Comparison of ENCODE assay signal across 9 cellular contexts in the genomic region with DNA sequence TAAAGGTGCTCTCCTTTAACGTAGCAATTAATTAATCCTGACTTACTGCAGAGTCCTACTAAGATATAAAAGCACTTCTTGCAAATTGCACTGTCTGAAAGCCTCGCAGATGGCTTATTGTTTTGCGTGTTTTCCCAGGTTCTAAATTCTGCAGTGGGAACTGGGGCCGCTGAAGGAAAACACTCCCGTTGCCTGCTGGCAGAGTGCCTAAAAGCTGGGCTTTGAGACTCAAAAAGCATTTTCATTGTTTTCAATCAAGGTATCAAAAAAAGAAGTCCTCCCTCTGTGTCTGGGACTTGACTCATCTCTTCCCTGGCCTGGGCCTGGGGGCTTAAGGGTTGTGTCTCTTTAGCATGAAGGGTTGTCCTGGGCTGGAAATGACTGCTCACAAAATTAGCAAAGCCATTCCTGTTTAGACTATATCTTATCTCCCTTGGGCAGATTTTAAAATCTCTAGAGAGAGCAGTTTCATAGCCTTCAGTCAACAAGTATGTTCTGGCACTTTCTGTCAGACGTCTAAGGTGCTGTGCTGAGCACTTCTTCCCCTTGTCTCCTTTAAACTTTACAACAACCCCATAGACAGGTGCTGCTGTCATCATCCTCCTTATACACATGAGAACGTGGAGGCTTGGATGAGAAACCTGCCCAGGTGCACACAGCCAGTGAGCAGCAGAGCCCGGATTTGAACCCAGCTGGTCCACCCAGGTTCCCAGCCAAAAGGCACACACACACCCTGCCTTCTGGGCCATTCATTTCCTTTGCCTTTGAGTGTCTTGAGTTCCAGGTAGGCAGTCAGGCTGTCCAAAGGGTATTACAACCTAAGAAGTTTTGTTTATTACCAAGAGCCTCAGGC. TPM values are rescaled to one million over a fixed set of nuclear protein-coding genes. Genes with fewer than 3 reads are reported as not detected.
A peak's percentile ranks its signal among the peaks of the same experiment; 100 is the strongest.
DNase-seq lines count a peak whose midpoint lies in the region; ATAC-seq, FAIRE-seq and TF ChIP-seq lines count a peak whose summit lies in the region.
"Had no signal": no experiment of that assay in that cellular context is flagged by ENCODE, and none has a peak within 500 bp of the region (broad histone marks: within the 10 kb centered on the region; RNA-seq: fewer than 3 reads in every experiment).

No MANE protein-coding gene starts in this region.

- H3K27ac Mint-ChIP-seq in T-cell: peak overlapping the region in 1 of 2 donors; percentile 28

- H2AFZ ChIP-seq in endothelial cell of umbilical vein (ENCODE audit: low read depth, low read length): no peak overlapping the region
- H2AFZ ChIP-seq: PC-9 had no signal

- ATAC-seq in pancreas (peak in 3 of 4 donors; percentile 12 to 65 (median 18)), T-cell (replicated peaks in 1 of 4) (no peak)

- no peaks in the 10 kb centered on the region for H3K9me3 Mint-ChIP-seq in T-cell

- peaks cover 11 to 49% (median 45%) of the 10 kb centered on the region in 3 donors for H3K4me1 Mint-ChIP-seq in T-cell

- no peaks in the 10 kb centered on the region for H3K9me1 ChIP-seq in endothelial cell of umbilical vein (replicated peaks; ENCODE audit: control insufficient read depth, extremely low read depth, insufficient read depth, low read length)

- H3K4me1 ChIP-seq in endothelial cell of umbilical vein (ENCODE audit: control insufficient read depth, extremely low read depth, insufficient read depth, low read length): peaks cover 54% of the 10 kb centered on the region
- peaks cover 0 to 6% (median 0%) of the 10 kb centered on the region in 3 donors for H3K4me1 ChIP-seq in pancreas

- no peak for TF ChIP-seq POLR2A in endothelial cell of umbilical vein (IDR thresholded peaks at IDR 0.05; ENCODE audit: low read depth, low read length)

- no peaks in the 10 kb centered on the region for H3K27me3 Mint-ChIP-seq in T-cell

- H3K79me2 ChIP-seq in endothelial cell of umbilical vein (ENCODE audit: control insufficient read depth, insufficient read depth, low read length): peaks cover 98% of the 10 kb centered on the region

- intact Hi-C loops in endothelial cell of umbilical vein (cut with micrococcal nuclease): loop anchor here (1.0 to 10.0 kb wide), 2 partner anchors 12 to 590 kb away; no protein-coding TSS in a partner anchor
- intact Hi-C loops in pancreas (cut with DNase I): no loop called here

- H4K20me1 ChIP-seq in endothelial cell of umbilical vein (replicated peaks; ENCODE audit: control insufficient read depth, extremely low read depth, insufficient read depth, low read length): peaks cover 9% of the 10 kb centered on the region

- WGBS in pancreas, 2 donors: 29 to 36% methylated on average over 8 of the region's 8 CpGs

- DNase-seq in G401 (ENCODE audit: low spot score): peak; percentile 74
- peak; percentile 58 for DNase-seq in NCI-H2171 treated with DMSO at 0.1 percent for 48 hours (lab: John Stamatoyannopoulos, UW)
- DNase-seq in endothelial cell of umbilical vein (ENCODE audit: low read depth, low spot score): peak; percentile 93
- DNase-seq in pancreas: no peak
- no peak for DNase-seq in T-cell
- no peak for DNase-seq in HPDE6-E6E7 (ENCODE audit: extremely low spot score)
- DNase-seq in NCI-H187 (lab: John Stamatoyannopoulos, UW): no peak
- DNase-seq: PC-9 had no signal

- H3K4me3 Mint-ChIP-seq in T-cell: no peak overlapping the region

- no peaks in the 10 kb centered on the region for H3K9me3 ChIP-seq in endothelial cell of umbilical vein (replicated peaks; ENCODE audit: control insufficient read depth, insufficient read depth, low read length)
- H3K9me3 ChIP-seq in pancreas: no peaks in the 10 kb centered on the region

- H3K4me3 ChIP-seq in endothelial cell of umbilical vein (replicated peaks in 1 of 3; ENCODE audit: insufficient read depth in 1 of 3, low read depth in 1 of 3, low read length in 3 of 3) (no peak overlapping the region), pancreas (no peak overlapping the region)
- H3K4me3 ChIP-seq: PC-9 had no signal

- FAIRE-seq in endothelial cell of umbilical vein (lab: Jason Lieb, UNC) (peak; percentile 84), pancreas (lab: Jason Lieb, UNC) (no peak)
- FAIRE-seq: colon had no signal

- dilution Hi-C loops in endothelial cell of umbilical vein (cut with MboI; ENCODE audit: extremely low pct_ligation_motif_present, low sequenced_read_pairs): no loop called here

- H3K36me3 ChIP-seq in endothelial cell of umbilical vein (ENCODE audit: control insufficient read depth in 2 of 2, extremely low read depth in 1 of 2, insufficient read depth in 2 of 2, low read length in 2 of 2) (peaks cover 35 to 50% of the 10 kb centered on the region in 2 experiments), pancreas (no peaks in the 10 kb centered on the region)

- CTCF ChIA-PET in endothelial cell of umbilical vein (lab: Charles Lee): no interaction called here
- CTCF ChIA-PET in T-cell (lab: Charles Lee): interaction anchor here in 1 of 2 donors (0.7 to 1.3 kb wide), 2 partner anchors 10 kb away, joined by 3 read pairs; no protein-coding TSS in a partner anchor

- TF ChIP-seq CTCF in endothelial cell of umbilical vein (IDR thresholded peaks at IDR 0.05; ENCODE audit: extremely low read depth in 1 of 2, insufficient read depth in 1 of 2, low read depth in 1 of 2, low read length in 2 of 2): no peak
- TF ChIP-seq CTCF in pancreas (IDR thresholded peaks at IDR 0.05): no peak

- no TSS peak for BruUV-seq in endothelial cell of umbilical vein (replicated peaks; lab: Mats Ljungman, UMichigan)

- peak overlapping the region; percentile 13 for H3K4me2 ChIP-seq in endothelial cell of umbilical vein (ENCODE audit: insufficient read depth, low read length)
- H3K4me2 ChIP-seq: PC-9 had no signal

- POLR2A ChIA-PET in endothelial cell of umbilical vein (lab: Charles Lee): no interaction called here
- POLR2A ChIA-PET in T-cell (lab: Charles Lee): no interaction called here

- H3K27me3 ChIP-seq in endothelial cell of umbilical vein (ENCODE audit: control insufficient read depth in 2 of 2, insufficient read depth in 2 of 2, low read length in 2 of 2): no peaks in the 10 kb centered on the region
- no peaks in the 10 kb centered on the region for H3K27me3 ChIP-seq in pancreas

- in situ Hi-C loops in G401 (cut with HindIII; ENCODE audit: low sequenced_read_pairs): no loop called here

- no peak overlapping the region for H3K9ac ChIP-seq in endothelial cell of umbilical vein (replicated peaks; ENCODE audit: extremely low read depth, insufficient read depth, low read length)

- peak overlapping the region; percentile 60 for H3K27ac ChIP-seq in endothelial cell of umbilical vein (ENCODE audit: insufficient read depth, low read depth, low read length)
- no peak overlapping the region for H3K27ac ChIP-seq in pancreas
- H3K27ac ChIP-seq: PC-9 had no signal

- peaks cover 49% of the 10 kb centered on the region for H3K36me3 Mint-ChIP-seq in T-cell

TF ChIP-seq in endothelial cell of umbilical vein, 7 proteins besides CTCF, POLR2A, EP300 and RAD21:
- TF ChIP-seq FOS (IDR thresholded peaks at IDR 0.05; ENCODE audit: borderline replicate concordance, insufficient read depth, low read length): no peak
- TF ChIP-seq JUN (IDR thresholded peaks at IDR 0.05; ENCODE audit: borderline replicate concordance, insufficient read depth, insufficient read length, low read depth): no peak
- TF ChIP-seq MYC (IDR thresholded peaks at IDR 0.05; ENCODE audit: low read depth, low read length): no peak
- TF ChIP-seq EZH2 (IDR thresholded peaks at IDR 0.05; ENCODE audit: borderline replicate concordance, low read depth, low read length, severe bottlenecking): no peak
- TF ChIP-seq, protein P1, sequence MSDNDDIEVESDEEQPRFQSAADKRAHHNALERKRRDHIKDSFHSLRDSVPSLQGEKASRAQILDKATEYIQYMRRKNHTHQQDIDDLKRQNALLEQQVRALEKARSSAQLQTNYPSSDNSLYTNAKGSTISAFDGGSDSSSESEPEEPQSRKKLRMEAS (IDR thresholded peaks at IDR 0.05; ENCODE audit: insufficient read depth, insufficient read length): no peak

RNA-seq across cellular contexts. Expression of a gene that starts 31.1 kb away (rescaled TPM):
- 7.3 and 12.4 TPM in 2 replicates for total RNA-seq in G401 (2014; rRNA removed; shearing (Covaris generic))
- total RNA-seq in endothelial cell of umbilical vein: 128 and 132 TPM in 2 replicates
- 51.4 and 64.8 TPM in 2 replicates for polyA plus RNA-seq in endothelial cell of umbilical vein
- polyA plus RNA-seq in endothelial cell of umbilical vein (2011; cell fraction: cytosol; rRNA removed): 65.6 and 73.3 TPM in 2 replicates
- polyA plus RNA-seq in endothelial cell of umbilical vein (2011; cell fraction: nucleus; rRNA removed): 55.3 and 57.1 TPM in 2 replicates
- polyA plus RNA-seq in endothelial cell of umbilical vein (2012): 123 and 151 TPM in 2 replicates
- polyA minus RNA-seq in endothelial cell of umbilical vein: 66.8 and 84.1 TPM in 2 replicates
- polyA minus RNA-seq in endothelial cell of umbilical vein (2011; cell fraction: cytosol; rRNA and poly(A)+ RNA removed): 6.1 TPM
- 76.7 and 83.6 TPM in 2 replicates for polyA minus RNA-seq in endothelial cell of umbilical vein (2011; cell fraction: nucleus; rRNA and poly(A)+ RNA removed)
- 10 to 100 TPM in 1 of 6 donors, 1 to 10 TPM in 5; 4.0 to 12.9 (median 7.2) TPM for total RNA-seq in pancreas
- 1 to 10 TPM; 2.9 to 4.4 TPM for polyA plus RNA-seq in pancreas
- total RNA-seq in T-cell: 10 to 100 TPM; 33.8 to 62.7 (median 55.5) TPM

Comparison
In these comparisons a context has a peak if more than half of its experiments do, and no peak if none do; other contexts are left out.
1. DNase-seq: peak in G401 (single experiment), NCI-H2171 treated with DMSO at 0.1 percent for 48 hours (single experiment) and endothelial cell of umbilical vein (single experiment); none in pancreas (0 of 6), T-cell (0 of 34), HPDE6-E6E7 (single experiment) and NCI-H187 (0 of 2).
2. ATAC-seq: peak in pancreas (3 of 4); none in T-cell (0 of 4).